ENCODE assay signal across 26 cellular contexts in the genomic region with DNA sequence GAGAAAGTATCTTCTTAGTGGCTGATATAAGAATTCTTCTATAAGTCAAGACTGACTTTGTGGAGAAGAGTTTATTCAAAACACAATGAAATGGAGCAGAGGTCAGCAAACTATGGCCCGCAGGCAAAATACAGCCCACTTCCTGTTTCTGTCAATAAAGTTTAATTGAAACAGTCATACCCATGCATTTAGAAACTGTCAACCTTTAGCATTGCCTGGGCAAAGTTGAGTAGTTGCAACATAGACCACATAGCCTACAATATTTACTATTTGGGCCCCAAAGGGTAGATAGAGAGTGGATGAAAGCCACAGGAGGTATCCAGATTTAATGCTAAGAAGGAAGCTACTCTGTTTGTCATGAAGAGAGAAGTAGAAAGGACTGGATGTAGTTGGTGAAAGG. TPM values are rescaled to one million over a fixed set of nuclear protein-coding genes. Genes with fewer than 3 reads are reported as not detected.
DNase-seq lines count a peak whose midpoint lies in the region; ATAC-seq, FAIRE-seq and TF ChIP-seq lines count a peak whose summit lies in the region.
"Had no signal": no experiment of that assay in that cellular context is flagged by ENCODE, and none has a peak within 500 bp of the region (broad histone marks: within the 10 kb centered on the region; RNA-seq: fewer than 3 reads in every experiment).

No MANE protein-coding gene starts in this region.

- ATAC-seq in GM18907 (IDR thresholded peaks at IDR 0.05; ENCODE audit: unreplicated experiment): no peak
- ATAC-seq: A549, GM12878 had no signal

- TF ChIP-seq EP300 in esophagus muscularis mucosa (IDR thresholded peaks at IDR 0.05): no peak

- intact Hi-C loops in esophagus muscularis mucosa (cut with DNase I): no loop called here

- H3K36me3 ChIP-seq in esophagus muscularis mucosa: no peaks in the 10 kb centered on the region
- H3K36me3 ChIP-seq: BE2C; BLaER1 treated with 17β-estradiol and CSF1 and Interleukin-3, amounts not matched to agents 10 nM and 100 nM; HAP-1 had no signal

- no peaks in the 10 kb centered on the region for H3K27me3 ChIP-seq in esophagus muscularis mucosa
- H3K27me3 ChIP-seq: BE2C; BLaER1 treated with 17β-estradiol and CSF1 and Interleukin-3, amounts not matched to agents 10 nM and 100 nM had no signal

- H3K4me3 ChIP-seq in NB4 (ENCODE audit: low read depth, low read length) (no peak overlapping the region), esophagus muscularis mucosa (no peak overlapping the region)
- H3K4me3 ChIP-seq: A549; BLaER1 treated with 17β-estradiol and CSF1 and Interleukin-3, amounts not matched to agents 10 nM and 100 nM; GM12878; HAP-1 had no signal

- no peaks in the 10 kb centered on the region for H3K9me3 ChIP-seq in esophagus muscularis mucosa
- H3K9me3 ChIP-seq: A549; BE2C; BLaER1 treated with 17β-estradiol and CSF1 and Interleukin-3, amounts not matched to agents 10 nM and 100 nM; HAP-1 had no signal

- WGBS in esophagus muscularis mucosa: 61% methylated on average over 1 of the region's 1 CpG

- DNase-seq in GM12891 (ENCODE audit: insufficient read length, low spot score) (no peak), NB4 (ENCODE audit: low read depth) (peak; percentile 1), esophagus muscularis mucosa (ENCODE audit: extremely low spot score) (peak; percentile 34), RPMI8226 (no peak), NCI-H2081 treated with DMSO at 0.1 percent for 48 hours (lab: John Stamatoyannopoulos, UW) (no peak)
- DNase-seq: 8988T; ACHN; AML-193; BE2C; CD4-positive, alpha-beta T cell; CD8-positive, alpha-beta memory T cell; DMS 273 treated with DMSO at 0.1 percent for 48 hours; DMS79; EL; GDM1; GOT3; HFFc6 had no signal

- TF ChIP-seq POLR2A in GM12891 (IDR thresholded peaks at IDR 0.05; ENCODE audit: low read depth, low read length) (no peak), NB4 (IDR thresholded peaks at IDR 0.05; ENCODE audit: extremely low read depth, insufficient read length) (no peak), esophagus muscularis mucosa (IDR thresholded peaks at IDR 0.05; ENCODE audit: low read depth) (no peak)

- no peaks in the 10 kb centered on the region for H3K4me1 ChIP-seq in esophagus muscularis mucosa
- H3K4me1 ChIP-seq: A549, BE2C, HAP-1 had no signal

- FAIRE-seq in GM12891 (lab: Jason Lieb, UNC): no peak
- FAIRE-seq: A549, D721Med, GM12878, GM18507, H54 had no signal

- TF ChIP-seq CTCF in NB4 (IDR thresholded peaks at IDR 0.05; ENCODE audit: low read depth, low read length) (no peak), esophagus muscularis mucosa (IDR thresholded peaks at IDR 0.05) (no peak)

- H3K27ac ChIP-seq in esophagus muscularis mucosa (replicated peaks in 1 of 4): no peak overlapping the region
- H3K27ac ChIP-seq: A549; BLaER1 treated with 17β-estradiol and CSF1 and Interleukin-3, amounts not matched to agents 10 nM and 100 nM had no signal

TF ChIP-seq in GM12891, 5 proteins besides CTCF, POLR2A, EP300 and RAD21:
- no peak for TF ChIP-seq PAX5 (IDR thresholded peaks at IDR 0.05; ENCODE audit: insufficient read depth, low read length, severe bottlenecking)
- no peak for TF ChIP-seq TAF1 (IDR thresholded peaks at IDR 0.05; ENCODE audit: low read depth, low read length)
- TF ChIP-seq POU2F2 (IDR thresholded peaks at IDR 0.05; ENCODE audit: low read depth, low read length): no peak
- TF ChIP-seq SPI1 (IDR thresholded peaks at IDR 0.05; ENCODE audit: low read depth, low read length): peak; percentile 12; the same call in 1 of the 2 replicates
- TF ChIP-seq POLR2AphosphoS5 (IDR thresholded peaks at IDR 0.05; ENCODE audit: low read depth, low read length): no peak
TF ChIP-seq in GM12891: peak in this region for 1.

RNA-seq across cellular contexts. Expression of a gene that starts 38.0 kb away (rescaled TPM):
- not detected for polyA plus RNA-seq in GM12891 (2012; ENCODE audit: low read depth, missing spikeins)
- not detected for total RNA-seq in esophagus muscularis mucosa
- total RNA-seq: CD4-positive, alpha-beta T cell; CD8-positive, alpha-beta memory T cell; GM12878; HFFc6 had no signal
- polyA plus RNA-seq: A549; CD14-positive monocyte; CD8-positive, alpha-beta memory T cell; GM12878 had no signal

Comparison
In these comparisons a context has a peak if more than half of its experiments do, and no peak if none do; other contexts are left out.
1. DNase-seq: peak in NB4 (single experiment) and esophagus muscularis mucosa (single experiment); none in GM12891 (single experiment), RPMI8226 (single experiment) and NCI-H2081 treated with DMSO at 0.1 percent for 48 hours (single experiment).